30 cellular contexts compared by ENCODE assay signal in genomic region chr20:38625896-38626295, GRCh38. TPM values are rescaled to one million over a fixed set of nuclear protein-coding genes. Genes with fewer than 3 reads are reported as not detected.
"Had no signal": no experiment of that assay in that cellular context is flagged by ENCODE, and none has a peak within 500 bp of the region (broad histone marks: within the 10 kb centered on the region; RNA-seq: fewer than 3 reads in every experiment).

No MANE protein-coding gene starts in this region.

- FAIRE-seq: colon, endometrium, endothelial cell of umbilical vein, frontal cortex had no signal

- ATAC-seq: effector memory CD8-positive, alpha-beta T cell; esophagus mucosa; foreskin keratinocyte; gastrocnemius medialis; gastroesophageal sphincter; heart left ventricle had no signal

- H3K9me3 ChIP-seq: colonic mucosa, esophagus squamous epithelium, gastrocnemius medialis had no signal

- H3K36me3 ChIP-seq: colonic mucosa, esophagus muscularis mucosa, esophagus squamous epithelium, gastrocnemius medialis, gastroesophageal sphincter, heart left ventricle, heart right ventricle had no signal

- H3K4me3 ChIP-seq: colonic mucosa, coronary artery, dorsolateral prefrontal cortex, esophagus muscularis mucosa, esophagus squamous epithelium, gastrocnemius medialis, gastroesophageal sphincter, heart left ventricle, heart right ventricle had no signal

- H3K27me3 ChIP-seq: colonic mucosa, dorsolateral prefrontal cortex, gastrocnemius medialis had no signal

- H3K27ac ChIP-seq: colonic mucosa, coronary artery, dorsolateral prefrontal cortex, epithelial cell of prostate, esophagus muscularis mucosa, esophagus squamous epithelium, foreskin keratinocyte, gastrocnemius medialis, gastroesophageal sphincter, heart left ventricle, heart right ventricle had no signal

- H3K4me1 ChIP-seq: colonic mucosa, esophagus muscularis mucosa, esophagus squamous epithelium, foreskin keratinocyte, gastrocnemius medialis, gastroesophageal sphincter, heart left ventricle, heart right ventricle had no signal

- DNase-seq: colonic mucosa; cortex of kidney; dermis blood vessel endothelial cell; dorsolateral prefrontal cortex; effector CD4-positive, alpha-beta T cell; effector CD8-positive, alpha-beta T cell; effector memory CD4-positive, alpha-beta T cell; effector memory CD8-positive, alpha-beta T cell; endodermal cell; erythroblast; esophagus squamous epithelium; foreskin fibroblast; foreskin melanocyte; gastrocnemius medialis; glutamatergic neuron; head of caudate nucleus; heart left ventricle; heart right ventricle had no signal

RNA-seq across cellular contexts. Expression of gene ARHGAP40, which starts 24.3 kb away (rescaled TPM):
- polyA plus RNA-seq: fibroblast of lung, heart right ventricle had no signal

RNA-seq across cellular contexts. Expression of gene ADIG, which starts 44.9 kb away (rescaled TPM):
- polyA plus RNA-seq: endothelial cell of umbilical vein, esophagus, fibroblast of lung, foreskin keratinocyte, heart left ventricle, heart right ventricle had no signal
